ENCODE assay signal across 16 cellular contexts in the genomic region with DNA sequence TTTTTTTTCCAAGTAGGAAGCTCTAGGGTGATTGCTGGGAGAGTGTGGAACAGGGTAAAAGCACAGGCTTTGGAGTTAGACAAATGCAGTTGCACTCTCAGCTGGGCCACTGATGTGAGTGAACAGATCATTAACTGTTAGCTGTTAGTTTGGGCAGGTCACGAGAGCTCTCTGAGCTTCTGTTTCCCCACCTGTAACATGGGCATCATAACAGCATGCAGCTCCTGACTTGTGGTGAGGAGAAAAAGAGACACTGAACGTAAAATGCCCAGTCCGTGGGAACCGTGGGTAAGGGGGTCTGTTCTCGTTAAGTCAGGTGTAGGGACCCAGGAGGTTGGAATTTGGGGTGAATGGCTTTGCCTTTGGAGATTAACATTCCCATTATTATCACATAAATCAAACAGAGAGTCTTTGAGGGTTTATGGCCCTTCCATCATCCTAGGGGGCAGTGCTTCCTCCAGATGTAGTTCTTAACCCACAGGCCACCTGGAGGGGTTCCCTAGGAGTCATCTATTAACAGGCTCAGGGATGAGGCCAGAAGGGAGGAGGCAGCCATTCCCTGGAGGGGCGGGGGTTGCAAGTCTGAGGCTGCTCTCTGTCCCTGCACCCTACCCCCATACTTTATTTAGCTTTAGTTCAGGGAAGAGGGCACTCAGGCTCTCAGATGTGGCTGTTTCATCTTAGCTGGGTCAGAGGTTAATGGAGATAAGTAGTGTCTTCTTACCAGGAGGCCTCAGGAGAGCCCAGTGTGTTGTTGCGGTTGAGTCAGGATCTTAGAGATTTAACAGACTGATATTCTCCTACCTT.
DNase-seq lines count a peak whose midpoint lies in the region; TF ChIP-seq lines count a peak whose summit lies in the region.
"Had no signal": no experiment of that assay in that cellular context is flagged by ENCODE, and none has a peak within 500 bp of the region (broad histone marks: within the 10 kb centered on the region; RNA-seq: fewer than 3 reads in every experiment).

No MANE protein-coding gene starts in this region.

- no peaks in the 10 kb centered on the region for H3K9me3 Mint-ChIP-seq in endodermal cell
- H3K9me3 Mint-ChIP-seq: activated naive CD4-positive, alpha-beta T cell treated with anti-CD3 and anti-CD28 coated beads, Interleukin-2, amount 10 ng/mL, durations not matched to agents 7 days and 5 days had no signal

- DNase-seq in DMS 273 (lab: John Stamatoyannopoulos, UW; ENCODE audit: unreplicated experiment) (peak; percentile 18), DMS 273 treated with DMSO at 0.1 percent for 48 hours (lab: John Stamatoyannopoulos, UW) (no peak), NCI-H526 treated with DMSO at 0.1 percent for 48 hours (lab: John Stamatoyannopoulos, UW) (peak; percentile 25), endodermal cell (peak; percentile 68), kidney tubule cell (ENCODE audit: low spot score) (no peak), NCI-H1092 treated with DMSO at 0.1 percent for 48 hours (lab: John Stamatoyannopoulos, UW) (no peak), OCI-M1 (lab: John Stamatoyannopoulos, UW) (no peak)
- DNase-seq: activated naive CD4-positive, alpha-beta T cell treated with anti-CD3 and anti-CD28 coated beads, Interleukin-2, amount 10 ng/mL, durations not matched to agents 7 days and 5 days; CD8-positive, alpha-beta memory T cell; Karpas-422; NCI-H226; posterior cingulate gyrus; stimulated activated CD4-positive, alpha-beta T cell treated with anti-CD3 and anti-CD28 coated beads, Interleukin-15, amount 100 ng/mL, for 24 hours; tibial artery had no signal

- H3K27ac ChIP-seq in endodermal cell (ENCODE audit: low read depth, low read length) (peak overlapping the region; percentile 32), parathyroid adenoma (peak overlapping the region; percentile 60)
- H3K27ac ChIP-seq: 22Rv1, tibial artery had no signal

- peaks cover 45% of the 10 kb centered on the region for H3K4me1 Mint-ChIP-seq in endodermal cell
- H3K4me1 Mint-ChIP-seq: activated naive CD4-positive, alpha-beta T cell treated with anti-CD3 and anti-CD28 coated beads, Interleukin-2, amount 10 ng/mL, durations not matched to agents 7 days and 5 days; CD8-positive, alpha-beta memory T cell had no signal

- H3K27me3 Mint-ChIP-seq in endodermal cell (ENCODE audit: insufficient read depth): peaks cover 64% of the 10 kb centered on the region
- H3K27me3 Mint-ChIP-seq: activated naive CD4-positive, alpha-beta T cell treated with anti-CD3 and anti-CD28 coated beads, Interleukin-2, amount 10 ng/mL, durations not matched to agents 7 days and 5 days had no signal

- H3K9me3 ChIP-seq in endodermal cell (ENCODE audit: control insufficient read depth, low read length) (peaks cover 6% of the 10 kb centered on the region), parathyroid adenoma (ENCODE audit: control insufficient read depth, low read length) (no peaks in the 10 kb centered on the region)
- H3K9me3 ChIP-seq: tibial artery had no signal

- 29 to 80% methylated on average over 1 to 7 of the region's 7 CpGs for whole genome bisulfite sequencing in endodermal cell (ENCODE audit: insufficient coverage in 1 of 2, insufficient read length in 1 of 2), 2 experiments

- H3K4me3 Mint-ChIP-seq in endodermal cell: no peak overlapping the region
- H3K4me3 Mint-ChIP-seq: activated naive CD4-positive, alpha-beta T cell treated with anti-CD3 and anti-CD28 coated beads, Interleukin-2, amount 10 ng/mL, durations not matched to agents 7 days and 5 days; CD8-positive, alpha-beta memory T cell had no signal

- no peaks in the 10 kb centered on the region for H3K79me2 ChIP-seq in parathyroid adenoma

- H3K36me3 Mint-ChIP-seq in endodermal cell (ENCODE audit: low read depth): no peaks in the 10 kb centered on the region
- H3K36me3 Mint-ChIP-seq: activated naive CD4-positive, alpha-beta T cell treated with anti-CD3 and anti-CD28 coated beads, Interleukin-2, amount 10 ng/mL, durations not matched to agents 7 days and 5 days; CD8-positive, alpha-beta memory T cell had no signal

- TF ChIP-seq CTCF in endodermal cell (conservative IDR thresholded peaks at IDR 0.05) (peak; percentile 54), parathyroid adenoma (IDR thresholded peaks at IDR 0.05) (peak; percentile 7)

- peak overlapping the region; percentile 69 for H2AFZ ChIP-seq in parathyroid adenoma

- H3K9ac ChIP-seq in endodermal cell (ENCODE audit: extremely low read depth, low read length, poor library complexity, severe bottlenecking) (no peak overlapping the region), parathyroid adenoma (no peak overlapping the region)

- peaks cover 35% of the 10 kb centered on the region for H3K27me3 ChIP-seq in endodermal cell (ENCODE audit: control insufficient read depth, insufficient read depth, low read length, poor library complexity, severe bottlenecking)
- H3K27me3 ChIP-seq in parathyroid adenoma (ENCODE audit: control insufficient read depth, insufficient read depth, low read length): no peaks in the 10 kb centered on the region
- H3K27me3 ChIP-seq: tibial artery had no signal

- H3K36me3 ChIP-seq in endodermal cell (ENCODE audit: control insufficient read depth, insufficient read depth, low read length) (no peaks in the 10 kb centered on the region), parathyroid adenoma (ENCODE audit: control insufficient read depth, insufficient read depth, low read length) (no peaks in the 10 kb centered on the region)
- H3K36me3 ChIP-seq: tibial artery had no signal

- no peak overlapping the region for H3K4me2 ChIP-seq in parathyroid adenoma (ENCODE audit: low read length)

- no peak overlapping the region for H3K27ac Mint-ChIP-seq in endodermal cell
- H3K27ac Mint-ChIP-seq: activated naive CD4-positive, alpha-beta T cell treated with anti-CD3 and anti-CD28 coated beads, Interleukin-2, amount 10 ng/mL, durations not matched to agents 7 days and 5 days had no signal

- H3K4me3 ChIP-seq in endodermal cell (ENCODE audit: low read length) (no peak overlapping the region), parathyroid adenoma (ENCODE audit: low read depth, low read length) (no peak overlapping the region)
- H3K4me3 ChIP-seq: tibial artery had no signal

- H3K4me1 ChIP-seq in endodermal cell (ENCODE audit: control insufficient read depth, insufficient read depth, low read length) (peaks cover 26% of the 10 kb centered on the region), parathyroid adenoma (peaks cover 25% of the 10 kb centered on the region)
- H3K4me1 ChIP-seq: tibial artery had no signal

Comparison
In these comparisons a context has a peak if more than half of its experiments do, and no peak if none do; other contexts are left out.
1. DNase-seq: peak in DMS 273 (single experiment), NCI-H526 treated with DMSO at 0.1 percent for 48 hours (single experiment) and endodermal cell (single experiment); none in DMS 273 treated with DMSO at 0.1 percent for 48 hours (single experiment), kidney tubule cell (single experiment), NCI-H1092 treated with DMSO at 0.1 percent for 48 hours (single experiment) and OCI-M1 (single experiment).